In the genomic region with DNA sequence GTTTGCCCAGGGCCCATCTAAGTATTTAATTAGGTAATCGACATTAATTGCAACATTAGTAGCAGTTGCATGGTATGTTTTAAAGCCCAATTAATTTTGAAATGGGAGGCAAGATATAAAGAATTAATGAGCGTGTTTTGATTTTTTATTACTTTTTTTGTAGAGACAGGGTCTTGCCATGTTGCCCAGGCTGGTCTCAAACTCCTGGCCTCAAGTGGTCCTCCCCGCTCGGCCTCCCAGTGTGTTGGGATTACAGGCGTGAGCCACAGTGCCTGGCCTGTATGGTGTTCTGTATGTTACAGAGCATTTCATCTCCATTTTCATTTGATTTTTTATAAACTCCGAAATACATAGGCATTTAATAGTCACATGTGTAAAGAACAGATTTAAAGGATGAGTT, we compare ENCODE assay signal across 1 cellular context.
TF ChIP-seq lines count a peak whose summit lies in the region.

No MANE protein-coding gene starts in this region.

TF ChIP-seq in K562, 482 proteins besides CTCF, POLR2A, EP300 and RAD21:
- TF ChIP-seq ZBTB40 (IDR thresholded peaks at IDR 0.05) (0 out of 2 replicates have a peak, but pooled peaks have one; percentile 11), ZBTB40 (CRISPR knock-in tag; IDR thresholded peaks at IDR 0.05) (no peak), ZNF121 (CRISPR knock-in tag; conservative IDR thresholded peaks at IDR 0.05) (peak; percentile 57), ARHGAP35 (IDR thresholded peaks at IDR 0.05; ENCODE audit: partially characterized antibody) (no peak)
TF ChIP-seq in K562: peak in this region for 2.
